Comparison of ENCODE assay signal across 14 cellular contexts in the genomic region with DNA sequence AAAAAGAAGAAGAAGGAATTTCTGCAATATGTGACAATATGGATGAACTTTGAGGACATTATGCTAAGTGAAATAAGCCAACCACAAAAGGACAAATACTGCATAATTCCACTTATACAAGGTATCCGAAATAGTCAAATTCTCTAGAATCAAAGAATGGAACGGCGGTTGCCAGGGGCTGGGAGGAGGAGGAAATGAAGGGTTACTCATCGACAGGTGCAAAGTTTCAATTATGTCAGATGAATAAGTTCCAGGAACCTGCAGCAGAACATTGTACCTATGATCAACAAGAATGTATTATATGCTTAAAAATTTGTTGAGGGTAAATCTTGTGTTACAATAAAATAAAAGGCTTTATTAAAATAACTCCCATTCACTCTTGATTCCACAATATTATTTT. TPM values are rescaled to one million over a fixed set of nuclear protein-coding genes. Genes with fewer than 3 reads are reported as not detected.
DNase-seq lines count a peak whose midpoint lies in the region; ATAC-seq and TF ChIP-seq lines count a peak whose summit lies in the region.
"Had no signal": no experiment of that assay in that cellular context is flagged by ENCODE, and none has a peak within 500 bp of the region (broad histone marks: within the 10 kb centered on the region; RNA-seq: fewer than 3 reads in every experiment).

No MANE protein-coding gene starts in this region.

- no peak overlapping the region for H3K27ac Mint-ChIP-seq in T-helper 2 cell treated with Interferon-gamma antibody and Interleukin-4, amounts not matched to agents 5 μg/mL and 100 μg/mL, for 36 hours
- H3K27ac Mint-ChIP-seq in stimulated activated naive B cell treated with anti-CD40 and anti-IgM and Interleukin-4, amounts not matched to agents 10 μg/mL and 1 μg/mL and 100 μg/mL, for 72 hours: peak overlapping the region; percentile 57
- H3K27ac Mint-ChIP-seq: WTC11 had no signal

- H3K27ac ChIP-seq in ovary: no peak overlapping the region

- H3K4me3 Mint-ChIP-seq in T-helper 2 cell treated with Interferon-gamma antibody and Interleukin-4, amounts not matched to agents 5 μg/mL and 100 μg/mL, for 36 hours: peak overlapping the region; percentile 58
- peak overlapping the region in 1 of 2 donors; percentile 23 for H3K4me3 Mint-ChIP-seq in stimulated activated naive B cell treated with anti-CD40 and anti-IgM and Interleukin-4, amounts not matched to agents 10 μg/mL and 1 μg/mL and 100 μg/mL, for 72 hours
- H3K4me3 Mint-ChIP-seq: activated T-cell treated with anti-CD3 and anti-CD28 coated beads, Interleukin-2, amount 50 U/mL, for 4 hours; neural crest cell; WTC11 had no signal

- H3K9me3 ChIP-seq in ovary: no peaks in the 10 kb centered on the region

- no peak for TF ChIP-seq EP300 in ovary (IDR thresholded peaks at IDR 0.05)

- WGBS in ovary, 3 donors: 73 to 83% (median 81%) methylated on average over 4 of the region's 4 CpGs

- H3K27me3 Mint-ChIP-seq in T-helper 2 cell treated with Interferon-gamma antibody and Interleukin-4, amounts not matched to agents 5 μg/mL and 100 μg/mL, for 36 hours (ENCODE audit: low read depth): no peaks in the 10 kb centered on the region
- peaks cover 0 to 3% of the 10 kb centered on the region in 2 donors for H3K27me3 Mint-ChIP-seq in stimulated activated naive B cell treated with anti-CD40 and anti-IgM and Interleukin-4, amounts not matched to agents 10 μg/mL and 1 μg/mL and 100 μg/mL, for 72 hours

- no peaks in the 10 kb centered on the region for H3K27me3 ChIP-seq in ovary

- no peak for TF ChIP-seq POLR2A in ovary (IDR thresholded peaks at IDR 0.05)

- peaks cover 7% of the 10 kb centered on the region for H3K4me1 ChIP-seq in ovary (ENCODE audit: insufficient read depth)

- no peaks in the 10 kb centered on the region for H3K36me3 Mint-ChIP-seq in T-helper 2 cell treated with Interferon-gamma antibody and Interleukin-4, amounts not matched to agents 5 μg/mL and 100 μg/mL, for 36 hours (ENCODE audit: low read depth)
- H3K36me3 Mint-ChIP-seq in stimulated activated naive B cell treated with anti-CD40 and anti-IgM and Interleukin-4, amounts not matched to agents 10 μg/mL and 1 μg/mL and 100 μg/mL, for 72 hours: no peaks in the 10 kb centered on the region
- H3K36me3 Mint-ChIP-seq: WTC11 had no signal

- ATAC-seq in GM19395 (IDR thresholded peaks at IDR 0.05; ENCODE audit: unreplicated experiment): peak; percentile 42
- ATAC-seq in stimulated activated naive B cell treated with anti-CD40 and anti-IgM and Interleukin-4, amounts not matched to agents 10 μg/mL and 1 μg/mL and 100 μg/mL, for 72 hours (replicated peaks): peak; percentile 72 to 81
- ATAC-seq: WTC11 had no signal

- H3K4me1 Mint-ChIP-seq in T-helper 2 cell treated with Interferon-gamma antibody and Interleukin-4, amounts not matched to agents 5 μg/mL and 100 μg/mL, for 36 hours (ENCODE audit: low read depth): peaks cover 23% of the 10 kb centered on the region
- H3K4me1 Mint-ChIP-seq in stimulated activated naive B cell treated with anti-CD40 and anti-IgM and Interleukin-4, amounts not matched to agents 10 μg/mL and 1 μg/mL and 100 μg/mL, for 72 hours: peaks cover 44 to 66% of the 10 kb centered on the region in 2 donors
- H3K4me1 Mint-ChIP-seq: neural crest cell, WTC11 had no signal

- intact Hi-C loops in ovary (cut with DNase I): no loop called here

- H3K4me3 ChIP-seq in ovary: no peak overlapping the region

- peak; percentile 51 for DNase-seq in stimulated activated CD4-positive, alpha-beta T cell treated with anti-CD3 and anti-CD28 coated beads, Interleukin-15, amount 100 ng/mL, for 24 hours
- DNase-seq in stimulated activated CD4-positive, alpha-beta T cell treated with anti-CD3 and anti-CD28 coated beads, Interleukin-2, amount 100 ng/mL, for 24 hours: no peak
- DNase-seq in T-helper 2 cell treated with Interferon-gamma antibody and Interleukin-4, amounts not matched to agents 5 μg/mL and 100 μg/mL, for 36 hours (ENCODE audit: low spot score): no peak
- DNase-seq in stimulated activated naive B cell treated with anti-CD40 and anti-IgM and Interleukin-4, amounts not matched to agents 10 μg/mL and 1 μg/mL and 100 μg/mL, for 72 hours: no peak
- no peak for DNase-seq in activated CD8-positive, alpha-beta memory T cell treated with anti-CD3 and anti-CD28 coated beads, Interleukin-2, amount 50 U/mL, for 4 hours
- no peak for DNase-seq in ovary
- DNase-seq: activated T-cell treated with anti-CD3 and anti-CD28 coated beads, Interleukin-2, amount 50 U/mL, for 4 hours; AML-193; head of caudate nucleus; IMR-90; mesendoderm had no signal

- no peaks in the 10 kb centered on the region for H3K9me3 Mint-ChIP-seq in T-helper 2 cell treated with Interferon-gamma antibody and Interleukin-4, amounts not matched to agents 5 μg/mL and 100 μg/mL, for 36 hours
- no peaks in the 10 kb centered on the region for H3K9me3 Mint-ChIP-seq in stimulated activated naive B cell treated with anti-CD40 and anti-IgM and Interleukin-4, amounts not matched to agents 10 μg/mL and 1 μg/mL and 100 μg/mL, for 72 hours
- H3K9me3 Mint-ChIP-seq: activated T-cell treated with anti-CD3 and anti-CD28 coated beads, Interleukin-2, amount 50 U/mL, for 4 hours; neural crest cell; WTC11 had no signal

- TF ChIP-seq CTCF in ovary (IDR thresholded peaks at IDR 0.05): no peak

- no peaks in the 10 kb centered on the region for H3K36me3 ChIP-seq in ovary

RNA-seq across cellular contexts. Expression of a gene that starts 49.0 kb away (rescaled TPM):
- total RNA-seq in ovary: 10 to 100 TPM; 19.9 to 59.7 (median 24.7) TPM
- 10 to 100 TPM; 14.0 to 47.6 TPM for polyA plus RNA-seq in ovary
